ENCODE assay signal across 8 cellular contexts in the genomic region with DNA sequence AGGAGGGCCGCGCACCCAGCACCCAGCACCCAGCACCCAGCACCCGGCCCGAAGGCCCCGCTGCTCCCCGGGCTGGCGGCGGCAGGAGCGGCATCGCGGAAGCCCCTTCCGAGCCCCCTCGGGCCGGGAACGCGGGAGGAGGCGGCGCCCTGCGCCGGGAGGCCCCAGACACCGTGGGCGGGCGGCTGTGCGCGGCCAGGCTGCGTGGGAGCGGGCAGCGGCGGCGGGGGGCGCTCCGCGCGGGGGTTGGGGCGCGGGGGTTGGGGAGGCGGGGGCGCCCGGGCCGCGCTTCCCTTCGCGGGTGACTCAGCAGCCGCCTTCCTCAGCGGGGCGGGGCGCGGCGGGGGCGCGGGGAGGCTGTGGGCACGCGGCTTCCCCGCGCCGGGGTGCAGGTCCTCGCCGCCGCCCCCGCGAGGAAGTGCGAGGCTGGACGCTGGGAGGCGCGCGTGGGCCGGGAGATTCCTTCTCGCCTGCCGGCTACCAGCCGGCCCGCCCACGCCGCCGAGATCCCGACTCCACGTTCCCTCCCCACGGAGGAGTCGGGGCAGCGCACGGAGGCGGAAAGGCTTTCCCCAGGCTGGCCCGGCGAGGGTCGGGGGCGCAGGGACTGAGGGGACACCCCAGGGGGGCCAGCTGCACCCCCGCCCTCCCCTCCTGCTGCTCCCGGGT.
A peak's percentile ranks its signal among the peaks of the same experiment; 100 is the strongest.
DNase-seq lines count a peak whose midpoint lies in the region; ATAC-seq, FAIRE-seq and TF ChIP-seq lines count a peak whose summit lies in the region.
"Not testable (repeated sequence)": the region's sequence is repeated elsewhere in the genome, so short reads cannot be mapped to it uniquely, and the experiment has no call there.

No MANE protein-coding gene starts in this region.

- not testable (repeated sequence) for H3K36me3 ChIP-seq in Caco-2 (ENCODE audit: control insufficient read depth, insufficient read depth, low read length); IMR-90 (ENCODE audit: control insufficient read depth, insufficient read depth, low read length); HepG2 (replicated peaks in 1 of 2; ENCODE audit: control insufficient read depth in 1 of 2, insufficient read depth in 2 of 2, low read length in 2 of 2); suprapubic skin

- FAIRE-seq in frontal cortex (lab: Jason Lieb, UNC); HepG2 (lab: Jason Lieb, UNC): not testable (repeated sequence)

- H3K4me3 ChIP-seq in Caco-2 (ENCODE audit: low read depth, low read length) (peak overlapping the region; percentile 42), IMR-90 (ENCODE audit: insufficient read depth, low read depth, low read length) (peak overlapping the region; percentile 34; the same call in 1 of the 2 replicates), HepG2 (replicated peaks in 1 of 3; ENCODE audit: insufficient read depth in 1 of 3, low read depth in 2 of 3, low read length in 3 of 3) (peak overlapping the region in 2 of 3 experiments; percentile 20 to 58; a peak in 2 of 6 replicates), suprapubic skin (peak overlapping the region; percentile 31)

- H3K27me3 ChIP-seq in Caco-2 (replicated peaks; ENCODE audit: control insufficient read depth, insufficient read depth, low read length); IMR-90 (ENCODE audit: control insufficient read depth, insufficient read depth, low read length): not testable (repeated sequence)
- H3K27me3 ChIP-seq in HepG2 (ENCODE audit: control insufficient read depth in 1 of 2, insufficient read depth in 2 of 2, low read length in 2 of 2) = peaks cover 0 to 13% of the 10 kb centered on the region in 2 experiments; a peak in 3 of 5 replicates
- H3K27me3 ChIP-seq in suprapubic skin = peaks cover 17% of the 10 kb centered on the region

- H4K20me1 ChIP-seq in IMR-90 (ENCODE audit: insufficient read depth, low read length); HepG2 (ENCODE audit: insufficient read depth, low read length): not testable (repeated sequence)

- not testable (repeated sequence) for H4K91ac ChIP-seq in IMR-90 (ENCODE audit: insufficient read depth, low read depth, low read length)

- not testable (repeated sequence) for H3K4me1 ChIP-seq in Caco-2; IMR-90 (ENCODE audit: control insufficient read depth, insufficient read depth, low read length); HepG2 (ENCODE audit: insufficient read depth, low read length); suprapubic skin

- 6% methylated on average over 32 of the region's 87 CpGs; no CpG with 5 or more reads in 1 of the 2 experiments for WGBS in IMR-90 (ENCODE audit: extremely low coverage in 2 of 2, insufficient read length in 1 of 2), 2 experiments
- 39% methylated on average over 38 of the region's 87 CpGs for WGBS in HepG2 (ENCODE audit: low lambda C conversion rate)
- WGBS in suprapubic skin = 8% methylated on average over 10 of the region's 87 CpGs

- H3K27ac Mint-ChIP-seq in Caco-2 (ENCODE audit: unreplicated experiment); activated naive CD8-positive, alpha-beta T cell treated with anti-CD3 and anti-CD28 coated beads, Interleukin-2, amount 50 U/mL, for 24 hours: not testable (repeated sequence)

- H3K9me3 ChIP-seq in Caco-2; IMR-90 (ENCODE audit: control insufficient read depth, insufficient read depth, low read length); HepG2 (ENCODE audit: low read length); suprapubic skin: not testable (repeated sequence)

- TF ChIP-seq CTCF in Caco-2 (IDR thresholded peaks at IDR 0.05; ENCODE audit: insufficient read depth in 1 of 2, low read depth in 1 of 2, low read length in 1 of 2, severe bottlenecking in 1 of 2, unreplicated experiment in 1 of 2); suprapubic skin (IDR thresholded peaks at IDR 0.05): not testable (repeated sequence)
- TF ChIP-seq CTCF in IMR-90 (conservative IDR thresholded peaks at IDR 0.05; ENCODE audit: low read depth, low read length) (peak; percentile 40), HepG2 (CRISPR knock-in tag; IDR thresholded peaks at IDR 0.05) (peak; percentile 52)

- not testable (repeated sequence) for BruUV-seq in Caco-2 (replicated peaks; lab: Mats Ljungman, UMichigan); IMR-90 (replicated peaks; lab: Mats Ljungman, UMichigan); HepG2 (replicated peaks; lab: Mats Ljungman, UMichigan)

- ATAC-seq in IMR-90 (ENCODE audit: low read depth) = peak; percentile 91
- peak; percentile 66 for ATAC-seq in activated naive CD8-positive, alpha-beta T cell treated with anti-CD3 and anti-CD28 coated beads, Interleukin-2, amount 50 U/mL, for 24 hours
- peak; percentile 45; the same call in 2 of the 3 replicates for ATAC-seq in HepG2

- not testable (repeated sequence) for H3K23ac ChIP-seq in IMR-90 (ENCODE audit: low read depth, low read length)

- not testable (repeated sequence) for H4K8ac ChIP-seq in IMR-90 (ENCODE audit: low read depth in 2 of 2, low read length in 2 of 2)

- H2BK20ac ChIP-seq in IMR-90 (ENCODE audit: low read depth, low read length) = not testable (repeated sequence)

- not testable (repeated sequence) for H2BK15ac ChIP-seq in IMR-90 (ENCODE audit: low read depth, low read length)

- DNase-seq in Caco-2 (peak in 1 of 2 experiments; percentile 55), IMR-90 (peak; percentile 35), frontal cortex (ENCODE audit: low spot score in 2 of 2) (peak; percentile 33 to 55), retina (peak; percentile 32)
- DNase-seq in activated CD4-positive, alpha-beta T cell treated with anti-CD3 and anti-CD28 coated beads for 1 hour = peak; percentile 24
- peak; percentile 46 for DNase-seq in activated naive CD8-positive, alpha-beta T cell treated with anti-CD3 and anti-CD28 coated beads, Interleukin-2, amount 50 U/mL, for 24 hours
- not testable (repeated sequence) for DNase-seq in HepG2 (ENCODE audit: low spot score); suprapubic skin (ENCODE audit: low spot score in 2 of 2)

- H3K9me3 Mint-ChIP-seq in Caco-2 (ENCODE audit: unreplicated experiment); activated naive CD8-positive, alpha-beta T cell treated with anti-CD3 and anti-CD28 coated beads, Interleukin-2, amount 50 U/mL, for 24 hours: not testable (repeated sequence)

- dilution Hi-C loops in IMR-90 (cut with HindIII; ENCODE audit: low sequenced_read_pairs, unreplicated experiment) = not testable (repeated sequence)

- not testable (repeated sequence) for H3K36me3 Mint-ChIP-seq in Caco-2 (ENCODE audit: insufficient read depth, unreplicated experiment); activated naive CD8-positive, alpha-beta T cell treated with anti-CD3 and anti-CD28 coated beads, Interleukin-2, amount 50 U/mL, for 24 hours (ENCODE audit: low read depth)

- POLR2A ChIA-PET in Caco-2 (lab: Charles Lee); IMR-90 (lab: Charles Lee; ENCODE audit: unreplicated experiment); HepG2 (lab: Yijun Ruan, JAX): not testable (repeated sequence)

- intact Hi-C loops in Caco-2 (cut with micrococcal nuclease; ENCODE audit: unreplicated experiment); IMR-90 (cut with micrococcal nuclease); HepG2 (cut with micrococcal nuclease; ENCODE audit: unreplicated experiment): not testable (repeated sequence)

- CTCF ChIA-PET in Caco-2 (lab: Charles Lee); IMR-90 (lab: Yijun Ruan, JAX); HepG2 (lab: Yijun Ruan, JAX; ENCODE audit: low intra/inter-chr PET ratio, low total read pairs): not testable (repeated sequence)

- H3K18ac ChIP-seq in IMR-90 (ENCODE audit: low read depth, low read length) = not testable (repeated sequence)

- H3K27me3 Mint-ChIP-seq in Caco-2 (ENCODE audit: insufficient read depth, unreplicated experiment) = peaks cover 11% of the 10 kb centered on the region
- H3K27me3 Mint-ChIP-seq in activated naive CD8-positive, alpha-beta T cell treated with anti-CD3 and anti-CD28 coated beads, Interleukin-2, amount 50 U/mL, for 24 hours = peaks cover 10% of the 10 kb centered on the region

- H3K79me1 ChIP-seq in IMR-90 (ENCODE audit: low read depth in 1 of 2, low read length in 2 of 2) = not testable (repeated sequence)

- in situ Hi-C loops in IMR-90 (cut with MboI; ENCODE audit: low sequenced_read_pairs); HepG2 (cut with HindIII; ENCODE audit: extremely low pct_ligation_motif_present, low pct_unique_long_range_greater_than_20kb): not testable (repeated sequence)

- H2BK5ac ChIP-seq in IMR-90 (ENCODE audit: low read depth, low read length, poor library complexity, severe bottlenecking) = peak overlapping the region; percentile 54

- not testable (repeated sequence) for H2AK9ac ChIP-seq in IMR-90 (replicated peaks; ENCODE audit: low read depth, low read length, poor library complexity)

- H4K5ac ChIP-seq in IMR-90 (ENCODE audit: low read depth, low read length) = not testable (repeated sequence)

- not testable (repeated sequence) for H3K79me2 ChIP-seq in HepG2 (ENCODE audit: insufficient read depth, low read length)

- not testable (repeated sequence) for TF ChIP-seq EP300 in HepG2 (IDR thresholded peaks at IDR 0.05; ENCODE audit: low read depth in 2 of 2, low read length in 2 of 2); HepG2 (CRISPR knock-in tag; IDR thresholded peaks at IDR 0.05; ENCODE audit: borderline replicate concordance); suprapubic skin (IDR thresholded peaks at IDR 0.05)

- TF ChIP-seq POLR2A in IMR-90 (IDR thresholded peaks at IDR 0.05; ENCODE audit: low read depth, low read length); HepG2 (IDR thresholded peaks at IDR 0.05; ENCODE audit: insufficient read depth in 1 of 2, low read depth in 2 of 2, low read length in 2 of 2); suprapubic skin (IDR thresholded peaks at IDR 0.05): not testable (repeated sequence)

- H2BK120ac ChIP-seq in IMR-90 (ENCODE audit: low read depth, low read length) = not testable (repeated sequence)

- peak overlapping the region; percentile 54 for H3K4me3 Mint-ChIP-seq in Caco-2 (ENCODE audit: unreplicated experiment)
- H3K4me3 Mint-ChIP-seq in activated naive CD8-positive, alpha-beta T cell treated with anti-CD3 and anti-CD28 coated beads, Interleukin-2, amount 50 U/mL, for 24 hours = not testable (repeated sequence)

- H3K9ac ChIP-seq in IMR-90 (ENCODE audit: low read depth, low read length); HepG2 (ENCODE audit: insufficient read depth, low read depth, low read length): not testable (repeated sequence)

- H3K4ac ChIP-seq in IMR-90 (ENCODE audit: low read depth, low read length) = not testable (repeated sequence)

- peak overlapping the region; percentile 29; the same call in 1 of the 2 replicates for H3K27ac ChIP-seq in IMR-90 (ENCODE audit: insufficient read depth, low read length)
- H3K27ac ChIP-seq in HepG2 (ENCODE audit: extremely low read length, insufficient read depth, low read length); suprapubic skin: not testable (repeated sequence)

- peak overlapping the region; percentile 21 for H2AFZ ChIP-seq in IMR-90 (replicated peaks; ENCODE audit: low read length, poor library complexity)
- not testable (repeated sequence) for H2AFZ ChIP-seq in HepG2 (ENCODE audit: low read length)

- peak overlapping the region; percentile 67 for H3K4me2 ChIP-seq in IMR-90 (ENCODE audit: low read depth, low read length)
- peak overlapping the region; percentile 49; the same call in 1 of the 2 replicates for H3K4me2 ChIP-seq in HepG2 (ENCODE audit: low read depth, low read length)

- peak; percentile 38 for TF ChIP-seq RAD21 in IMR-90 (IDR thresholded peaks at IDR 0.05; ENCODE audit: low read length)
- not testable (repeated sequence) for TF ChIP-seq RAD21 in HepG2 (CRISPR knock-in tag; IDR thresholded peaks at IDR 0.05)

- H3K4me1 Mint-ChIP-seq in Caco-2 (ENCODE audit: low read depth, unreplicated experiment); activated naive CD8-positive, alpha-beta T cell treated with anti-CD3 and anti-CD28 coated beads, Interleukin-2, amount 50 U/mL, for 24 hours: not testable (repeated sequence)

- H3K56ac ChIP-seq in IMR-90 (ENCODE audit: extremely low read depth, insufficient read depth, low read length) = not testable (repeated sequence)

- H3K9me1 ChIP-seq in IMR-90 (ENCODE audit: insufficient read depth, low read length) = not testable (repeated sequence)

- H2AK5ac ChIP-seq in IMR-90 (ENCODE audit: low read depth, low read length) = not testable (repeated sequence)

- not testable (repeated sequence) for H3K14ac ChIP-seq in IMR-90 (replicated peaks; ENCODE audit: low read depth, low read length)
